22 cellular contexts compared by ENCODE assay signal in the genomic region with DNA sequence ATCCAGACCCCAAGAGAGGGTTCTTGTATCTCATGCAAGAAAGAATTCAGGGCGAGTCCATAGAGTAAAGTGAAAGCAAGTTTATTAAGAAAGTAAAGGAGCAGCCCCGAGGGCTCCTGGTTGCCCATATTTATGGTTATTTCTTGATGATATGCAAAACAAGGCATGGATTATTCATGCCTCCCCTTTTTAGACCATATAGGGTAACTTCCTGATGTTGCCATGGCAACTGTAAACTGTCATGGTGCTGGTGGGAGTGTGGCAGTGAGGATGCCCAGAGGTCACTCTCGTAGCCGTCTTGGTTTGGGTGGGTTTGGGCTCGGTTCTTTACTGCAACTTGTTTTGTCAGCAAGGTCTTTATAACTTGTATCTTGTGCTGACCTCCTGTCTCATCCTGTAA.
A peak's percentile ranks its signal among the peaks of the same experiment; 100 is the strongest.
DNase-seq lines count a peak whose midpoint lies in the region; ATAC-seq lines count a peak whose summit lies in the region.
"Had no signal": no experiment of that assay in that cellular context is flagged by ENCODE, and none has a peak within 500 bp of the region (broad histone marks: within the 10 kb centered on the region; RNA-seq: fewer than 3 reads in every experiment).

No MANE protein-coding gene starts in this region.

- no peak for ATAC-seq in activated CD8-positive, alpha-beta T cell treated with anti-CD3 and anti-CD28 coated beads, Interleukin-2, amount 10 ng/mL, durations not matched to agents 7 days and 5 days

- POLR2A ChIA-PET in activated CD8-positive, alpha-beta T cell treated with anti-CD3 and anti-CD28 coated beads, Interleukin-2, amount 10 ng/mL, durations not matched to agents 7 days and 5 days (lab: Charles Lee), result no interaction called here
- POLR2A ChIA-PET in CD8-positive, alpha-beta memory T cell (lab: Charles Lee), result no interaction called here

- H3K27me3 Mint-ChIP-seq in activated CD8-positive, alpha-beta T cell treated with anti-CD3 and anti-CD28 coated beads, Interleukin-2, amount 10 ng/mL, durations not matched to agents 7 days and 5 days (ENCODE audit: low read depth), result no peaks in the 10 kb centered on the region
- H3K27me3 Mint-ChIP-seq in CD8-positive, alpha-beta memory T cell, result no peaks in the 10 kb centered on the region
- H3K27me3 Mint-ChIP-seq: CD4-positive, alpha-beta T cell had no signal

- DNase-seq in DMS53 (lab: John Stamatoyannopoulos, UW) (peak; percentile 8), DMS53 treated with DMSO at 0.1 percent for 48 hours (lab: John Stamatoyannopoulos, UW; ENCODE audit: unreplicated experiment) (no peak), OCI-M1 (lab: John Stamatoyannopoulos, UW) (peak; percentile 14), islet precursor cell (peak; percentile 68), HPDE6-E6E7 (ENCODE audit: extremely low spot score) (no peak), occipital lobe (lab: John Stamatoyannopoulos, UW) (no peak)
- no peak for DNase-seq in activated CD8-positive, alpha-beta T cell treated with anti-CD3 and anti-CD28 coated beads, Interleukin-2, amount 10 ng/mL, durations not matched to agents 7 days and 5 days
- DNase-seq in CD8-positive, alpha-beta memory T cell, result no peak
- DNase-seq: ACHN; AML-193; BE2C; Calu3; CD4-positive, alpha-beta T cell; COR-L47; DMS79; GF-D8; GOT3; H7; HCEC 1CT had no signal

- no peaks in the 10 kb centered on the region for H3K9me3 Mint-ChIP-seq in activated CD8-positive, alpha-beta T cell treated with anti-CD3 and anti-CD28 coated beads, Interleukin-2, amount 10 ng/mL, durations not matched to agents 7 days and 5 days (ENCODE audit: insufficient read depth)
- no peaks in the 10 kb centered on the region for H3K9me3 Mint-ChIP-seq in CD8-positive, alpha-beta memory T cell
- H3K9me3 Mint-ChIP-seq: CD4-positive, alpha-beta T cell had no signal

- no peak overlapping the region for H3K27ac Mint-ChIP-seq in activated CD8-positive, alpha-beta T cell treated with anti-CD3 and anti-CD28 coated beads, Interleukin-2, amount 10 ng/mL, durations not matched to agents 7 days and 5 days
- no peak overlapping the region for H3K27ac Mint-ChIP-seq in CD8-positive, alpha-beta memory T cell
- H3K27ac Mint-ChIP-seq: CD14-positive monocyte; CD4-positive, alpha-beta T cell had no signal

- no peaks in the 10 kb centered on the region for H3K36me3 ChIP-seq in CD8-positive, alpha-beta memory T cell (ENCODE audit: insufficient read depth, low read length)
- H3K36me3 ChIP-seq: BE2C; BLaER1 treated with 17β-estradiol and CSF1 and Interleukin-3, amounts not matched to agents 10 nM and 100 nM had no signal

- H3K36me3 Mint-ChIP-seq in activated CD8-positive, alpha-beta T cell treated with anti-CD3 and anti-CD28 coated beads, Interleukin-2, amount 10 ng/mL, durations not matched to agents 7 days and 5 days (ENCODE audit: low read depth), result no peaks in the 10 kb centered on the region
- H3K36me3 Mint-ChIP-seq in CD8-positive, alpha-beta memory T cell, result no peaks in the 10 kb centered on the region
- H3K36me3 Mint-ChIP-seq: CD14-positive monocyte had no signal

- H3K4me1 Mint-ChIP-seq in activated CD8-positive, alpha-beta T cell treated with anti-CD3 and anti-CD28 coated beads, Interleukin-2, amount 10 ng/mL, durations not matched to agents 7 days and 5 days (ENCODE audit: low read depth), result no peaks in the 10 kb centered on the region
- H3K4me1 Mint-ChIP-seq in CD8-positive, alpha-beta memory T cell, result no peaks in the 10 kb centered on the region
- H3K4me1 Mint-ChIP-seq: CD14-positive monocyte had no signal

- H3K9me3 ChIP-seq in CD8-positive, alpha-beta memory T cell (ENCODE audit: low read length), result no peaks in the 10 kb centered on the region
- H3K9me3 ChIP-seq: BE2C; BLaER1 treated with 17β-estradiol and CSF1 and Interleukin-3, amounts not matched to agents 10 nM and 100 nM had no signal

- H3K27ac ChIP-seq in CD8-positive, alpha-beta memory T cell (ENCODE audit: low read depth, low read length), result no peak overlapping the region
- H3K27ac ChIP-seq: 22Rv1; BLaER1 treated with 17β-estradiol and CSF1 and Interleukin-3, amounts not matched to agents 10 nM and 100 nM had no signal

- no peak overlapping the region for H3K4me3 Mint-ChIP-seq in activated CD8-positive, alpha-beta T cell treated with anti-CD3 and anti-CD28 coated beads, Interleukin-2, amount 10 ng/mL, durations not matched to agents 7 days and 5 days
- H3K4me3 Mint-ChIP-seq in CD8-positive, alpha-beta memory T cell, result no peak overlapping the region
- H3K4me3 Mint-ChIP-seq: CD14-positive monocyte; CD4-positive, alpha-beta T cell had no signal

- no peak overlapping the region for H3K4me3 ChIP-seq in CD8-positive, alpha-beta memory T cell (ENCODE audit: low read length)
- H3K4me3 ChIP-seq: BLaER1 treated with 17β-estradiol and CSF1 and Interleukin-3, amounts not matched to agents 10 nM and 100 nM had no signal

- H3K4me1 ChIP-seq in CD8-positive, alpha-beta memory T cell (ENCODE audit: insufficient read depth, low read length), result no peaks in the 10 kb centered on the region
- H3K4me1 ChIP-seq: BE2C had no signal

- CTCF ChIA-PET in activated CD8-positive, alpha-beta T cell treated with anti-CD3 and anti-CD28 coated beads, Interleukin-2, amount 10 ng/mL, durations not matched to agents 7 days and 5 days (lab: Charles Lee), result no interaction called here
- CTCF ChIA-PET in CD8-positive, alpha-beta memory T cell (lab: Charles Lee), result no interaction called here

- H3K27me3 ChIP-seq in CD8-positive, alpha-beta memory T cell (ENCODE audit: insufficient read depth, low read length, poor library complexity, severe bottlenecking), result no peaks in the 10 kb centered on the region
- H3K27me3 ChIP-seq: BE2C; BLaER1 treated with 17β-estradiol and CSF1 and Interleukin-3, amounts not matched to agents 10 nM and 100 nM had no signal

Comparison
In these comparisons a context has a peak if more than half of its experiments do, and no peak if none do; other contexts are left out.
1. DNase-seq: peak in DMS53 (single experiment), OCI-M1 (single experiment) and islet precursor cell (single experiment); none in DMS53 treated with DMSO at 0.1 percent for 48 hours (single experiment), HPDE6-E6E7 (single experiment), occipital lobe (single experiment), activated CD8-positive, alpha-beta T cell treated with anti-CD3 and anti-CD28 coated beads, Interleukin-2, amount 10 ng/mL, durations not matched to agents 7 days and 5 days (single experiment) and CD8-positive, alpha-beta memory T cell (0 of 5).